ENCODE assay signal across 13 cellular contexts in genomic region chr10:13987472-13987871, GRCh38.
DNase-seq lines count a peak whose midpoint lies in the region; ATAC-seq, FAIRE-seq and TF ChIP-seq lines count a peak whose summit lies in the region.
"Had no signal": no experiment of that assay in that cellular context is flagged by ENCODE, and none has a peak within 500 bp of the region (broad histone marks: within the 10 kb centered on the region; RNA-seq: fewer than 3 reads in every experiment).

No MANE protein-coding gene starts in this region.

- no peak overlapping the region for H2AFZ ChIP-seq in hepatocyte

- H3K36me3 ChIP-seq in GM06990 (ENCODE audit: control insufficient read depth, insufficient read depth, low read length) (peaks cover 1% of the 10 kb centered on the region), hepatocyte (replicated peaks; ENCODE audit: insufficient read depth, low read depth) (no peaks in the 10 kb centered on the region)

- CTCF ChIA-PET in A549 (lab: Yijun Ruan, JAX) = interaction anchor here (0.7 to 0.9 kb wide), 2 partner anchors 10 to 20 kb away, joined by 3 read pairs; no protein-coding TSS in a partner anchor

- no peaks in the 10 kb centered on the region for H3K27me3 ChIP-seq in GM06990 (replicated peaks; ENCODE audit: control insufficient read depth, insufficient read depth, low read length)
- H3K27me3 ChIP-seq in hepatocyte = no peaks in the 10 kb centered on the region

- no peak for ATAC-seq in A549
- peak; percentile 61 for ATAC-seq in SK-N-SH treated with all-trans-retinoic acid at 6 μM for 48 hours
- ATAC-seq: left ventricle myocardium superior had no signal

- TF ChIP-seq EP300 in A549 (IDR thresholded peaks at IDR 0.05) = no peak

- intact Hi-C loops in head of caudate nucleus (cut with DNase I) = no loop called here

- H3K27ac ChIP-seq in A549 = no peak overlapping the region
- H3K27ac ChIP-seq in hepatocyte = no peak overlapping the region

- no peak for TF ChIP-seq RAD21 in A549 (conservative IDR thresholded peaks at IDR 0.05 in 1 of 2, IDR thresholded peaks at IDR 0.05 in 1 of 2)

- TF ChIP-seq CTCF in A549 (IDR thresholded peaks at IDR 0.05) (no peak), GM06990 (IDR thresholded peaks at IDR 0.05; ENCODE audit: insufficient read depth, low read length, poor library complexity, severe bottlenecking) (no peak), foreskin fibroblast (IDR thresholded peaks at IDR 0.05; ENCODE audit: low read depth, low read length) (no peak), hepatocyte (IDR thresholded peaks at IDR 0.05; ENCODE audit: poor library complexity) (no peak)

- no peaks in the 10 kb centered on the region for H3K9me3 ChIP-seq in A549
- H3K9me3 ChIP-seq in hepatocyte (ENCODE audit: low read depth) = no peaks in the 10 kb centered on the region

- H3K4me2 ChIP-seq in A549 (no peak overlapping the region), hepatocyte (no peak overlapping the region)

- peak in 1 of 2 experiments; percentile 11 for DNase-seq in A549 (ENCODE audit: low read depth in 1 of 2, low spot score in 1 of 2)
- DNase-seq in GM06990 (ENCODE audit: extremely low read depth, insufficient read length) = peak; percentile 53
- DNase-seq in foreskin fibroblast = peak; percentile 83 to 88
- DNase-seq in hepatocyte (ENCODE audit: low spot score) = no peak
- DNase-seq in DMS79 treated with DMSO at 0.1 percent for 48 hours (lab: John Stamatoyannopoulos, UW) = no peak
- no peak for DNase-seq in nucleus accumbens (lab: John Stamatoyannopoulos, UW)
- DNase-seq in head of caudate nucleus = no peak
- DNase-seq: activated CD4-positive, CD25-positive, alpha-beta regulatory T cell treated with anti-CD3 and anti-CD28 coated beads, Interleukin-2, amount 50 U/mL, for 72 hours; DMS79; left ventricle myocardium superior; NCI-H524; stimulated activated CD4-positive, alpha-beta T cell treated with anti-CD3 and anti-CD28 coated beads, Interleukin-4, amount 100 ng/mL, for 1 hour had no signal

- peaks cover 13% of the 10 kb centered on the region; the same call in 2 of the 3 replicates for H3K4me1 ChIP-seq in A549
- peaks cover 11% of the 10 kb centered on the region for H3K4me1 ChIP-seq in hepatocyte (ENCODE audit: insufficient read depth)

- H3K9me2 ChIP-seq in hepatocyte (replicated peaks; ENCODE audit: insufficient read depth) = no peaks in the 10 kb centered on the region

- H3K4me3 ChIP-seq in A549 = no peak overlapping the region
- no peak overlapping the region for H3K4me3 ChIP-seq in GM06990 (replicated peaks; ENCODE audit: low read depth, low read length)
- no peak overlapping the region for H3K4me3 ChIP-seq in foreskin fibroblast (ENCODE audit: low read depth in 1 of 2, low read length in 2 of 2)
- H3K4me3 ChIP-seq in hepatocyte = no peak overlapping the region

- POLR2A ChIA-PET in A549 (lab: Yijun Ruan, JAX) = no interaction called here

- no peaks in the 10 kb centered on the region for H3K79me2 ChIP-seq in hepatocyte

- no peaks in the 10 kb centered on the region for H4K20me1 ChIP-seq in hepatocyte (ENCODE audit: insufficient read depth, poor library complexity, severe bottlenecking)

- WGBS in A549 (ENCODE audit: missing lambda C conversion rate) = 19% methylated on average over 9 of the region's 9 CpGs
- 72% methylated on average over 9 of the region's 9 CpGs for WGBS in hepatocyte (ENCODE audit: low lambda C conversion rate, missing lambda C conversion rate)

- FAIRE-seq in A549 (lab: Jason Lieb, UNC) = no peak

- TF ChIP-seq POLR2A in A549 (IDR thresholded peaks at IDR 0.05; ENCODE audit: low read length) = no peak

TF ChIP-seq in A549, 52 proteins besides CTCF, POLR2A, EP300 and RAD21:
- TF ChIP-seq KDM5A (IDR thresholded peaks at IDR 0.05) (no peak), FOSL2 (IDR thresholded peaks at IDR 0.05) (peak; percentile 31; the same call in 1 of the 2 replicates), FOSL2 (CRISPR knock-in tag; IDR thresholded peaks at IDR 0.05) (peak; percentile 66)

TF ChIP-seq in SK-N-SH treated with all-trans-retinoic acid at 6 μM for 48 hours, 23 proteins besides CTCF, POLR2A, EP300 and RAD21:
- TF ChIP-seq ISL1 (CRISPR knock-in tag; IDR thresholded peaks at IDR 0.05) = no peak; the same call in 1 of the 2 replicates
- peak; percentile 27; the same call in 1 of the 2 replicates for TF ChIP-seq CSDC2 (CRISPR knock-in tag; IDR thresholded peaks at IDR 0.05)
- TF ChIP-seq ZC3H10 (CRISPR knock-in tag; IDR thresholded peaks at IDR 0.05) = peak; percentile 43; the same call in 1 of the 2 replicates

Comparison
In these comparisons a context has a peak if more than half of its experiments do, and no peak if none do; other contexts are left out.
1. DNase-seq: peak in GM06990 (single experiment) and foreskin fibroblast (2 of 2); none in hepatocyte (single experiment), DMS79 treated with DMSO at 0.1 percent for 48 hours (single experiment), nucleus accumbens (0 of 56) and head of caudate nucleus (0 of 42).